Comparison of ENCODE assay signal across 6 cellular contexts in genomic region chr16:88651276-88651988, GRCh38. TPM values are rescaled to one million over a fixed set of nuclear protein-coding genes. Genes with fewer than 3 reads are reported as not detected.
A peak's percentile ranks its signal among the peaks of the same experiment; 100 is the strongest.
DNase-seq lines count a peak whose midpoint lies in the region; ATAC-seq, FAIRE-seq and TF ChIP-seq lines count a peak whose summit lies in the region.

No MANE protein-coding gene starts in this region.

- H3K9me3 ChIP-seq in BLaER1 (no peaks in the 10 kb centered on the region), RWPE2 (ENCODE audit: severe bottlenecking) (no peaks in the 10 kb centered on the region), psoas muscle (no peaks in the 10 kb centered on the region)

- TF ChIP-seq CTCF in RWPE2 (IDR thresholded peaks at IDR 0.05; ENCODE audit: poor library complexity, severe bottlenecking) (no peak), psoas muscle (IDR thresholded peaks at IDR 0.05) (no peak)

- H3K36me3 ChIP-seq in BLaER1 (peaks cover 55% of the 10 kb centered on the region), RWPE2 (ENCODE audit: low read depth) (peaks cover 49% of the 10 kb centered on the region), psoas muscle (ENCODE audit: insufficient read depth in 1 of 2, low read depth in 1 of 2) (peaks cover 0 to 28% of the 10 kb centered on the region in 2 donors)

- H3K27me3 ChIP-seq in BLaER1 = no peaks in the 10 kb centered on the region
- H3K27me3 ChIP-seq in RWPE2 (ENCODE audit: insufficient read depth, poor library complexity, severe bottlenecking) = no peaks in the 10 kb centered on the region
- no peaks in the 10 kb centered on the region for H3K27me3 ChIP-seq in psoas muscle (ENCODE audit: insufficient read depth in 3 of 3, low read length in 2 of 3)

- 50 to 52% (median 51%) methylated on average over 22 to 24 of the region's 24 CpGs for WGBS in psoas muscle, 3 donors

- intact Hi-C loops in psoas muscle (cut with DNase I) = no loop called here

- peak overlapping the region; percentile 96 for H3K27ac ChIP-seq in BLaER1
- peak overlapping the region; percentile 38 for H3K27ac ChIP-seq in RWPE2 (ENCODE audit: poor library complexity, severe bottlenecking)
- peak overlapping the region; percentile 36 for H3K27ac ChIP-seq in psoas muscle

- FAIRE-seq in urothelium cell line (lab: Jason Lieb, UNC) = no peak

- H4K20me1 ChIP-seq in BLaER1 = peaks cover 42% of the 10 kb centered on the region

- ATAC-seq in GM21786 (IDR thresholded peaks at IDR 0.05; ENCODE audit: unreplicated experiment) (peak; percentile 75), RWPE2 (ENCODE audit: low read depth) (no peak; the same call in 2 of the 3 replicates), psoas muscle (peak; percentile 29 to 42 (median 36))

- DNase-seq in RWPE2 (ENCODE audit: low spot score) (no peak), dermis blood vessel endothelial cell (peak; percentile 39), psoas muscle (peak; percentile 57 to 76), urothelium cell line (ENCODE audit: low spot score) (no peak)

- H3K4me2 ChIP-seq in BLaER1 = peak overlapping the region; percentile 100

- H3K4me3 ChIP-seq in BLaER1 (peak overlapping the region; percentile 91), RWPE2 (ENCODE audit: severe bottlenecking) (peak overlapping the region; percentile 42), psoas muscle (peak overlapping the region; percentile 72)

- H3K9ac ChIP-seq in BLaER1 = peak overlapping the region; percentile 69

- peaks cover 87% of the 10 kb centered on the region for H3K4me1 ChIP-seq in BLaER1
- H3K4me1 ChIP-seq in RWPE2 (ENCODE audit: insufficient read depth, poor library complexity, severe bottlenecking) = no peaks in the 10 kb centered on the region
- peaks cover 11% of the 10 kb centered on the region for H3K4me1 ChIP-seq in psoas muscle

RNA-seq across cellular contexts. Expression of gene CYBA, which starts 0.6 kb away (rescaled TPM):
- total RNA-seq in dermis blood vessel endothelial cell (135 and 286 TPM in 2 replicates), psoas muscle (10 to 100 TPM; 17.1 to 20.2 (median 19.2) TPM)
- polyA plus RNA-seq in psoas muscle = 10 to 100 TPM in 2 of 3 donors, 1 to 10 TPM in 1; 9.1 to 28.0 (median 24.0) TPM

RNA-seq across cellular contexts. Expression of gene MVD, which starts 11.5 kb away (rescaled TPM):
- total RNA-seq in dermis blood vessel endothelial cell = 63.3 and 119 TPM in 2 replicates
- 10 to 100 TPM; 11.7 to 26.8 (median 16.1) TPM for total RNA-seq in psoas muscle
- polyA plus RNA-seq in psoas muscle = 10 to 100 TPM; 13.7 to 19.2 (median 15.9) TPM

RNA-seq across cellular contexts. Expression of gene IL17C, which starts 13.1 kb away (rescaled TPM):
- not detected in 2 replicates for total RNA-seq in dermis blood vessel endothelial cell
- not detected for total RNA-seq in psoas muscle
- polyA plus RNA-seq in psoas muscle = not detected

RNA-seq across cellular contexts. Expression of gene SNAI3, which starts 34.9 kb away (rescaled TPM):
- 0.09 TPM in 1 of 2 replicates, not detected in the other for total RNA-seq in dermis blood vessel endothelial cell
- total RNA-seq in psoas muscle = 1 to 10 TPM; 1.5 to 8.5 (median 4.0) TPM
- polyA plus RNA-seq in psoas muscle = 1 to 10 TPM; 1.2 to 5.3 (median 3.0) TPM

RNA-seq across cellular contexts. Expression of gene RNF166, which starts 54.8 kb away (rescaled TPM):
- total RNA-seq in dermis blood vessel endothelial cell = 11.6 and 15.1 TPM in 2 replicates
- 10 to 100 TPM; 13.4 to 22.9 (median 15.7) TPM for total RNA-seq in psoas muscle
- 10 to 100 TPM; 10.1 to 14.9 (median 12.1) TPM for polyA plus RNA-seq in psoas muscle

Comparison
In these comparisons a context has a peak if more than half of its experiments do, and no peak if none do; other contexts are left out.
1. H3K27ac ChIP-seq: peak in every context shown above with its lines; median percentile 96 in BLaER1; 38 in RWPE2; 36 in psoas muscle.
2. DNase-seq: peak in dermis blood vessel endothelial cell (single experiment) and psoas muscle (2 of 2); none in RWPE2 (single experiment) and urothelium cell line (single experiment).
3. Peak in every context shown above with its lines, with median percentiles within 50 percentile points of each other: H3K4me3 ChIP-seq.